17 cellular contexts compared by ENCODE assay signal in genomic region chr19:18861917-18862316, GRCh38. TPM values are rescaled to one million over a fixed set of nuclear protein-coding genes. Genes with fewer than 3 reads are reported as not detected.
"Had no signal": no experiment of that assay in that cellular context is flagged by ENCODE, and none has a peak within 500 bp of the region (broad histone marks: within the 10 kb centered on the region; RNA-seq: fewer than 3 reads in every experiment).

No MANE protein-coding gene starts in this region.

- ATAC-seq: esophagus mucosa; gastrocnemius medialis; heart right ventricle; naive thymus-derived CD4-positive, alpha-beta T cell; psoas muscle; right lobe of liver had no signal

- DNase-seq: cortex of kidney; effector memory CD4-positive, alpha-beta T cell; gastrocnemius medialis; heart right ventricle; kidney glomerular epithelial cell; naive thymus-derived CD4-positive, alpha-beta T cell; retina; stimulated activated CD4-positive, alpha-beta T cell treated with anti-CD3 and anti-CD28 coated beads, Interleukin-15, amount 100 ng/mL, for 24 hours; stimulated activated CD4-positive, alpha-beta T cell treated with anti-CD3 and anti-CD28 coated beads, Interleukin-1b, Interleukin-23, amount 100 ng/mL, for 48 hours; stimulated activated CD4-positive, alpha-beta T cell treated with anti-CD3 and anti-CD28 coated beads, Interleukin-4, amount 100 ng/mL, for 24 hours; stimulated activated naive CD4-positive, alpha-beta T cell; stomach; transverse colon had no signal

- H3K4me3 Mint-ChIP-seq: naive thymus-derived CD4-positive, alpha-beta T cell had no signal

- H3K27me3 Mint-ChIP-seq: naive thymus-derived CD4-positive, alpha-beta T cell had no signal

- H3K27ac Mint-ChIP-seq: naive thymus-derived CD4-positive, alpha-beta T cell had no signal

RNA-seq across cellular contexts. Expression of gene CERS1, which starts 34.0 kb away (rescaled TPM):
- total RNA-seq: esophagus mucosa; mononuclear cell; naive thymus-derived CD4-positive, alpha-beta T cell; right lobe of liver; transverse colon had no signal
